In the genomic region with DNA sequence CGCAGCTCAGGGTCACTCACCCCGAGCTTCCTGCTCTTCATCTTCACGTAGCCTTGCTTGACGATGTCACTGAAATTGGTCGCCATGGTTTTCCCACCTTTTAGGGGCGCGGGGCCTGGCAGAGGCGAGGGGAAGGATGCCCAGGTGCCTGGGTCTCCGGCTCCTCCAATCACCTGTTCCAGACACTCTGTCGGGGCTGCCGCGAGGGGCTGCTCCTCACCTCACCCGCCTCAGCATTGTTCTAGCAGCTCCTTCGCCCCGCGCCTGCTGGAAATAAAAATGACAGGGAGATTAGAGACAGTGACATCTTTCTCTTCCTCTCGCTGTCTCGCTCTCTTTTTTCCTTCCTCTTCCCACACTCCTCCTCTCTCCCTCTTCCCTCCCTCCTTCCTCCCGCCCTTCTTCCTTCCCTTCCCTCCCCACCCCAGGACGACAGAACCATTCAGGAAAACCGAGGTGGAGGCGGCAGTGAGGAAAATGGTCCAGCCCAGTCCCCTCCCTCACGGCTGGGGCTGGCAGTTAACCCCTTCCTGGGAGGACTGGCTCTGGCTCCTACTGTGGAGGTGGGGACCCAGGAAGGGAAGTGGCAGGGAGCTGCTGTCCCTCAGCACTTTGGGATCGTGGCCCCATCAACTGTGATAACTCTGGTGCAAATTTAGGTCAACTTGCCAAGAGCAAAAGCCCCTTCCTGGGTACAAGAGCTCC, we compare ENCODE assay signal across 7 cellular contexts. TPM values are rescaled to one million over a fixed set of nuclear protein-coding genes. Genes with fewer than 3 reads are reported as not detected.
DNase-seq lines count a peak whose midpoint lies in the region; ATAC-seq and TF ChIP-seq lines count a peak whose summit lies in the region.

No MANE protein-coding gene starts in this region.

- H3K36me3 ChIP-seq in HCT116 (ENCODE audit: control insufficient read depth in 1 of 2, insufficient read depth in 2 of 2, low read length in 2 of 2), result no peaks in the 10 kb centered on the region
- H3K36me3 ChIP-seq in left ventricle myocardium inferior, result peaks cover 2% of the 10 kb centered on the region

- POLR2A ChIA-PET in HCT116 (lab: Charles Lee), result no interaction called here

- no peaks in the 10 kb centered on the region for H3K9me2 ChIP-seq in HCT116 (ENCODE audit: insufficient read depth)

- no peak for DNase-seq in HCT116 (ENCODE audit: low read depth, low spot score)
- peak; percentile 61 for DNase-seq in UCSD-AML1 (lab: John Stamatoyannopoulos, UW; ENCODE audit: unreplicated experiment)
- DNase-seq in left ventricle myocardium inferior, result peak; percentile 58
- peak; percentile 48 for DNase-seq in renal cortical epithelial cell (ENCODE audit: low read depth)
- no peak for DNase-seq in DMS114 treated with DMSO at 0.1 percent for 48 hours (lab: John Stamatoyannopoulos, UW; ENCODE audit: unreplicated experiment)
- no peak for DNase-seq in AML-193 (lab: John Stamatoyannopoulos, UW)
- DNase-seq in activated CD4-positive, alpha-beta T cell treated with anti-CD3 and anti-CD28 coated beads, Interleukin-2, amount 50 U/mL, for 48 hours, result no peak

- TF ChIP-seq CTCF in HCT116 (IDR thresholded peaks at IDR 0.05 in 2 of 3, conservative IDR thresholded peaks at IDR 0.05 in 1 of 3; ENCODE audit: borderline replicate concordance in 1 of 3, insufficient read depth in 1 of 3, low read depth in 2 of 3, low read length in 2 of 3) (no peak), left ventricle myocardium inferior (IDR thresholded peaks at IDR 0.05; ENCODE audit: borderline replicate concordance) (no peak)

- H3K4me1 ChIP-seq in HCT116 (ENCODE audit: control insufficient read depth in 1 of 2, insufficient read depth in 2 of 2, low read length in 2 of 2) (peaks cover 19 to 31% of the 10 kb centered on the region in 2 experiments; a peak in 3 of 4 replicates), left ventricle myocardium inferior (peaks cover 56% of the 10 kb centered on the region)

- H3K79me2 ChIP-seq in HCT116 (ENCODE audit: insufficient read depth, low read length), result no peaks in the 10 kb centered on the region

- H3K4me3 ChIP-seq in HCT116 (replicated peaks in 1 of 2; ENCODE audit: low read depth in 1 of 2, low read length in 2 of 2), result no peak overlapping the region
- peak overlapping the region; percentile 69 for H3K4me3 ChIP-seq in left ventricle myocardium inferior

- H3K9me3 ChIP-seq in HCT116 (ENCODE audit: control insufficient read depth in 1 of 2, insufficient read depth in 1 of 2, low read depth in 1 of 2, low read length in 2 of 2) (no peaks in the 10 kb centered on the region), left ventricle myocardium inferior (replicated peaks) (no peaks in the 10 kb centered on the region)

- no peak for TF ChIP-seq RAD21 in HCT116 (IDR thresholded peaks at IDR 0.05; ENCODE audit: low read depth)

- H4K20me1 ChIP-seq in HCT116 (ENCODE audit: insufficient read depth), result no peaks in the 10 kb centered on the region

- BruUV-seq in HCT116 (replicated peaks; lab: Mats Ljungman, UMichigan), result no TSS peak

- H3K27ac ChIP-seq in HCT116 (ENCODE audit: low read depth, low read length) (no peak overlapping the region), left ventricle myocardium inferior (replicated peaks) (peak overlapping the region; percentile 77)

- ATAC-seq in HCT116, result peak; percentile 40

- H3K4me2 ChIP-seq in HCT116 (ENCODE audit: low read length), result peak overlapping the region; percentile 48

- H2AFZ ChIP-seq in HCT116 (ENCODE audit: low read depth, low read length, poor library complexity, severe bottlenecking), result no peak overlapping the region

- CTCF ChIA-PET in HCT116 (lab: Charles Lee), result no interaction called here

- no peak for TF ChIP-seq POLR2A in HCT116 (IDR thresholded peaks at IDR 0.05; ENCODE audit: borderline replicate concordance, extremely low read depth, insufficient read depth, insufficient read length)

- intact Hi-C loops in HCT116 (cut with micrococcal nuclease) (no loop called here), left ventricle myocardium inferior (cut with micrococcal nuclease) (no loop called here)

- RAD21 ChIA-PET in HCT116 (lab: Charles Lee; ENCODE audit: low non-redundant PET in 1 of 2, low total read pairs in 2 of 2, uncharacterized antibody in 2 of 2, unreplicated experiment in 2 of 2), result no interaction called here

- H3K9ac ChIP-seq in HCT116 (ENCODE audit: low read length), result no peak overlapping the region

- no peaks in the 10 kb centered on the region for H3K27me3 ChIP-seq in HCT116 (ENCODE audit: insufficient read depth, low read length)
- H3K27me3 ChIP-seq in left ventricle myocardium inferior (ENCODE audit: low read depth), result no peaks in the 10 kb centered on the region

TF ChIP-seq in HCT116, 20 proteins besides CTCF, POLR2A, EP300 and RAD21:
- TF ChIP-seq ZFX (IDR thresholded peaks at IDR 0.05) (no peak), TCF7L2 (IDR thresholded peaks at IDR 0.05; ENCODE audit: borderline replicate concordance, extremely low read depth, insufficient read depth, insufficient read length) (no peak), EZH2phosphoT487 (IDR thresholded peaks at IDR 0.05; ENCODE audit: borderline replicate concordance) (no peak), FOSL1 (IDR thresholded peaks at IDR 0.05; ENCODE audit: low read depth) (no peak), ELF1 (IDR thresholded peaks at IDR 0.05; ENCODE audit: borderline replicate concordance, low read depth) (no peak), CBX3 (IDR thresholded peaks at IDR 0.05; ENCODE audit: low read depth) (no peak), ZNF274 (IDR thresholded peaks at IDR 0.05; ENCODE audit: low read depth, low read length) (no peak), SIN3A (IDR thresholded peaks at IDR 0.05; ENCODE audit: low read depth) (no peak), EGR1 (IDR thresholded peaks at IDR 0.05; ENCODE audit: low read depth) (no peak)
TF ChIP-seq in HCT116: peak in this region for 0.

RNA-seq across cellular contexts. Expression of a gene that starts 6.7 kb away (rescaled TPM):
- total RNA-seq in HCT116 (2021; ENCODE audit: unreplicated experiment) (14.4 TPM), left ventricle myocardium inferior (10.0 TPM), renal cortical epithelial cell (50.2 and 72.3 TPM in 2 replicates)
- polyA plus RNA-seq in HCT116 (2012), result 14.7 and 17.3 TPM in 2 replicates

RNA-seq across cellular contexts. Expression of a gene that starts 17.1 kb away (rescaled TPM):
- 74.4 TPM for total RNA-seq in HCT116 (2021; ENCODE audit: unreplicated experiment)
- 121 and 123 TPM in 2 replicates for polyA plus RNA-seq in HCT116 (2012)
- total RNA-seq in left ventricle myocardium inferior, result 47.6 TPM
- 78.5 and 83.8 TPM in 2 replicates for total RNA-seq in renal cortical epithelial cell

RNA-seq across cellular contexts. Expression of a gene that starts 32.3 kb away (rescaled TPM):
- 62.7 TPM for total RNA-seq in HCT116 (2021; ENCODE audit: unreplicated experiment)
- polyA plus RNA-seq in HCT116 (2012), result 72.0 and 79.0 TPM in 2 replicates
- 234 TPM for total RNA-seq in left ventricle myocardium inferior
- 53.3 and 95.2 TPM in 2 replicates for total RNA-seq in renal cortical epithelial cell

RNA-seq across cellular contexts. Expression of a gene that starts 32.4 kb away (rescaled TPM):
- total RNA-seq in HCT116 (2021; ENCODE audit: unreplicated experiment) (68.5 TPM), left ventricle myocardium inferior (43.2 TPM), renal cortical epithelial cell (60.6 and 78.1 TPM in 2 replicates)
- 38.2 and 44.6 TPM in 2 replicates for polyA plus RNA-seq in HCT116 (2012)

RNA-seq across cellular contexts. Expression of a gene that starts 56.8 kb away (rescaled TPM):
- total RNA-seq in HCT116 (2021; ENCODE audit: unreplicated experiment) (4.5 TPM), left ventricle myocardium inferior (11.3 TPM), renal cortical epithelial cell (13.9 and 27.3 TPM in 2 replicates)
- 4.0 and 5.5 TPM in 2 replicates for polyA plus RNA-seq in HCT116 (2012)

Comparison
In these comparisons a context has a peak if more than half of its experiments do, and no peak if none do; other contexts are left out.
1. DNase-seq: peak in UCSD-AML1 (single experiment), left ventricle myocardium inferior (single experiment) and renal cortical epithelial cell (single experiment); none in HCT116 (single experiment), DMS114 treated with DMSO at 0.1 percent for 48 hours (single experiment), AML-193 (0 of 2) and activated CD4-positive, alpha-beta T cell treated with anti-CD3 and anti-CD28 coated beads, Interleukin-2, amount 50 U/mL, for 48 hours (0 of 2).